In the genomic region with DNA sequence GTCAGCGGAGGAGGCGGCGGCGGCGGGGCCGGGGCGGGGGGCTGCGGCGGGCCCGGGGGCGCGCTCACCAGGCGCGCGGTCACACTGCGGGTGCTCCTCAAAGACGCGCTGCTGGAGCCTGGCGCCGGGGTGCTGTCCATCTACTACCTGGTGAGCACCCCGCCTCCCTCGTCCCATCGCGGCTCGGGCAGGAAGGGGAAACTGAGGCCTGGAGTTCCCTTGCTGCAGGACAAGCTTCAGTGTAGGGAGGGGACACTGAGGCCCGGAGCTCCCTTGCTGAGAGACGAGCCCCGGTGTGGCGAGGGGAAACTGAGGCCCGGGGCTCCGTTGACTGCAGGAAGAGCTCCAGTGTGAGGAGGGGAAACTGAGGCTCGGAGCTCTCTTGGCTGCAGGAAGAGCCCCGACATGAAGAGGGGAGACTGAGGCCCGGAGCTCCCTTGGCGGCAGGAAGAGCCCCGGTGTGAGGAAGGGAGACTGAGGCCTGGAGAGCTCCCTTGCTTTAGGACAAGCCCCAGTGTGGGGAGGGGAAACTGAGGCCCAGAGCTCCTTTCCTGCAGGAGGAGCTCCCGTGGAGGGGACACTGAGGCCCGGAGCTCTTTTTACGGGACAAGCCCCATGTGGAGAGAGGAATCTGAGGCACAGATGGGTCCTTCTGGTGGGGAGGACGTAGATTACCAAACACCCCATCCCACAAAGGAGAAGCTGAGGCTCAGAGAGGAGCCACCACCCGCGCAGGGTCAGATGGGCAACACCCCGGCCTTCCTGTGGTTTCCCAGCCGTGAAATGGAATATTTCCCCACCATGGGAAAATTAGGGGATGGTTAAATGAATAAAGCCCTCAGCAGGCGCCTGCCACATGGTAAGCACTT, we compare ENCODE assay signal across 8 cellular contexts. TPM values are rescaled to one million over a fixed set of nuclear protein-coding genes. Genes with fewer than 3 reads are reported as not detected.
DNase-seq lines count a peak whose midpoint lies in the region; ATAC-seq, FAIRE-seq and TF ChIP-seq lines count a peak whose summit lies in the region.

No MANE protein-coding gene starts in this region.

- ATAC-seq in activated CD8-positive, alpha-beta T cell treated with anti-CD3 and anti-CD28 coated beads, Interleukin-2, amount 10 ng/mL, durations not matched to agents 7 days and 5 days: no peak
- no peak for ATAC-seq in thoracic aorta (ENCODE audit: insufficient number of reproducible peaks, low FRiP score, low read depth)

- H4K20me1 ChIP-seq in keratinocyte (ENCODE audit: control insufficient read depth, extremely low read depth, insufficient read depth, low read length): no peaks in the 10 kb centered on the region

- FAIRE-seq in keratinocyte (lab: Jason Lieb, UNC): no peak

- H3K27ac ChIP-seq in keratinocyte (ENCODE audit: control insufficient read depth, insufficient read depth, low read length): no peak overlapping the region
- H3K27ac ChIP-seq in thoracic aorta: no peak overlapping the region

- no peaks in the 10 kb centered on the region for H3K9me1 ChIP-seq in keratinocyte (ENCODE audit: control insufficient read depth, extremely low read depth, insufficient read depth, low read length)

- intact Hi-C loops in activated CD4-positive, alpha-beta T cell treated with anti-CD3 and anti-CD28 coated beads, Interleukin-2, amount 10 ng/mL, durations not matched to agents 24 days and 14 days (cut with micrococcal nuclease): loop anchor here (1.0 to 5.0 kb wide), 3 partner anchors 40 to 378 kb away; partner anchors contain the start of genes DPP9, FSD1 and YJU2

- dilution Hi-C loops in keratinocyte (cut with MboI; ENCODE audit: extremely low pct_ligation_motif_present, low sequenced_read_pairs): no loop called here

- H3K27ac Mint-ChIP-seq in activated CD4-positive, alpha-beta T cell treated with anti-CD3 and anti-CD28 coated beads, Interleukin-2, amount 10 ng/mL, durations not matched to agents 24 days and 14 days: no peak overlapping the region
- H3K27ac Mint-ChIP-seq in activated CD8-positive, alpha-beta T cell treated with anti-CD3 and anti-CD28 coated beads, Interleukin-2, amount 10 ng/mL, durations not matched to agents 7 days and 5 days: peak overlapping the region; percentile 15

- H3K9me3 Mint-ChIP-seq in activated CD4-positive, alpha-beta T cell treated with anti-CD3 and anti-CD28 coated beads, Interleukin-2, amount 10 ng/mL, durations not matched to agents 24 days and 14 days: no peaks in the 10 kb centered on the region
- H3K9me3 Mint-ChIP-seq in activated CD8-positive, alpha-beta T cell treated with anti-CD3 and anti-CD28 coated beads, Interleukin-2, amount 10 ng/mL, durations not matched to agents 7 days and 5 days (ENCODE audit: insufficient read depth): no peaks in the 10 kb centered on the region

- TF ChIP-seq CTCF in keratinocyte (optimal IDR thresholded peaks at IDR 0.05 in 1 of 3, IDR thresholded peaks at IDR 0.05 in 1 of 3, conservative IDR thresholded peaks at IDR 0.05 in 1 of 3; ENCODE audit: extremely low read depth in 1 of 3, insufficient read depth in 2 of 3, low read length in 3 of 3) (no peak), thoracic aorta (IDR thresholded peaks at IDR 0.05) (no peak)

- H3K4me1 ChIP-seq in keratinocyte (ENCODE audit: control insufficient read depth, extremely low read depth, insufficient read depth, low read length) (peaks cover 11% of the 10 kb centered on the region), thoracic aorta (ENCODE audit: control insufficient read depth in 1 of 2, low read depth in 2 of 2) (peaks cover 8 to 9% of the 10 kb centered on the region in 2 donors)

- peak overlapping the region; percentile 54 for H3K9ac ChIP-seq in keratinocyte (ENCODE audit: control insufficient read depth, extremely low read depth, insufficient read depth, low read length)

- peak overlapping the region; percentile 59 to 83 (median 71) for H3K4me3 ChIP-seq in keratinocyte (ENCODE audit: control insufficient read depth in 2 of 3, extremely low read depth in 1 of 3, insufficient read depth in 2 of 3, low read depth in 1 of 3, low read length in 3 of 3)
- peak overlapping the region; percentile 75 for H3K4me3 ChIP-seq in thoracic aorta

- H3K36me3 ChIP-seq in keratinocyte (ENCODE audit: control insufficient read depth in 2 of 2, extremely low read depth in 1 of 2, insufficient read depth in 2 of 2, low read length in 2 of 2): peaks cover 0 to 2% of the 10 kb centered on the region in 2 experiments
- H3K36me3 ChIP-seq in thoracic aorta: no peaks in the 10 kb centered on the region

- CTCF ChIA-PET in activated CD8-positive, alpha-beta T cell treated with anti-CD3 and anti-CD28 coated beads, Interleukin-2, amount 10 ng/mL, durations not matched to agents 7 days and 5 days (lab: Charles Lee): interaction anchor here (0.8 to 4.2 kb wide), 10 partner anchors 9 to 112 kb away, joined by 3 to 54 read pairs (median 10); partner anchors contain the start of genes FSD1, SH3GL1, SHD and TMIGD2

- peaks cover 8% of the 10 kb centered on the region for H3K36me3 Mint-ChIP-seq in activated CD4-positive, alpha-beta T cell treated with anti-CD3 and anti-CD28 coated beads, Interleukin-2, amount 10 ng/mL, durations not matched to agents 24 days and 14 days (ENCODE audit: low read depth)
- H3K36me3 Mint-ChIP-seq in activated CD8-positive, alpha-beta T cell treated with anti-CD3 and anti-CD28 coated beads, Interleukin-2, amount 10 ng/mL, durations not matched to agents 7 days and 5 days (ENCODE audit: low read depth): peaks cover 16% of the 10 kb centered on the region

- no peaks in the 10 kb centered on the region for H3K79me2 ChIP-seq in keratinocyte (ENCODE audit: control insufficient read depth, insufficient read depth, low read length)

- H3K27me3 ChIP-seq in keratinocyte (ENCODE audit: control insufficient read depth, extremely low read depth, insufficient read depth, low read length): no peaks in the 10 kb centered on the region
- H3K27me3 ChIP-seq in thoracic aorta (replicated peaks; ENCODE audit: insufficient read depth): no peaks in the 10 kb centered on the region

- POLR2A ChIA-PET in activated CD8-positive, alpha-beta T cell treated with anti-CD3 and anti-CD28 coated beads, Interleukin-2, amount 10 ng/mL, durations not matched to agents 7 days and 5 days (lab: Charles Lee): interaction anchor here (0.8 to 2.5 kb wide), 7 partner anchors 9 to 358 kb away, joined by 3 to 13 read pairs (median 9); partner anchors contain the start of genes CHAF1A, EEF2 and YJU2

- peak overlapping the region; percentile 93 for H3K4me3 Mint-ChIP-seq in activated CD4-positive, alpha-beta T cell treated with anti-CD3 and anti-CD28 coated beads, Interleukin-2, amount 10 ng/mL, durations not matched to agents 24 days and 14 days
- H3K4me3 Mint-ChIP-seq in activated CD8-positive, alpha-beta T cell treated with anti-CD3 and anti-CD28 coated beads, Interleukin-2, amount 10 ng/mL, durations not matched to agents 7 days and 5 days: peak overlapping the region; percentile 89

- no peak for DNase-seq in activated CD4-positive, alpha-beta T cell treated with anti-CD3 and anti-CD28 coated beads, Interleukin-2, amount 10 ng/mL, durations not matched to agents 24 days and 14 days
- no peak for DNase-seq in activated CD4-positive, alpha-beta T cell treated with anti-CD3 and anti-CD28 coated beads for 48 hours
- peak; percentile 47 for DNase-seq in activated CD8-positive, alpha-beta T cell treated with anti-CD3 and anti-CD28 coated beads, Interleukin-2, amount 10 ng/mL, durations not matched to agents 7 days and 5 days
- DNase-seq in keratinocyte (ENCODE audit: low read depth, low spot score) (no peak), thoracic aorta (ENCODE audit: low spot score) (no peak), LoVo (ENCODE audit: low spot score) (no peak), NCI-H2081 (lab: John Stamatoyannopoulos, UW) (no peak)
- no peak for DNase-seq in effector CD4-positive, alpha-beta T cell

- no peaks in the 10 kb centered on the region for H3K27me3 Mint-ChIP-seq in activated CD4-positive, alpha-beta T cell treated with anti-CD3 and anti-CD28 coated beads, Interleukin-2, amount 10 ng/mL, durations not matched to agents 24 days and 14 days
- no peaks in the 10 kb centered on the region for H3K27me3 Mint-ChIP-seq in activated CD8-positive, alpha-beta T cell treated with anti-CD3 and anti-CD28 coated beads, Interleukin-2, amount 10 ng/mL, durations not matched to agents 7 days and 5 days (ENCODE audit: low read depth)

- H3K4me1 Mint-ChIP-seq in activated CD4-positive, alpha-beta T cell treated with anti-CD3 and anti-CD28 coated beads, Interleukin-2, amount 10 ng/mL, durations not matched to agents 24 days and 14 days: peaks cover 10% of the 10 kb centered on the region
- peaks cover 22% of the 10 kb centered on the region for H3K4me1 Mint-ChIP-seq in activated CD8-positive, alpha-beta T cell treated with anti-CD3 and anti-CD28 coated beads, Interleukin-2, amount 10 ng/mL, durations not matched to agents 7 days and 5 days (ENCODE audit: low read depth)

- H2AFZ ChIP-seq in keratinocyte (ENCODE audit: control insufficient read depth, low read length): peak overlapping the region; percentile 6

- peak overlapping the region; percentile 90 for H3K4me2 ChIP-seq in keratinocyte (ENCODE audit: control insufficient read depth, extremely low read depth, insufficient read depth, low read depth, low read length)

- H3K9me3 ChIP-seq in keratinocyte (ENCODE audit: control insufficient read depth, low read depth, low read length) (no peaks in the 10 kb centered on the region), thoracic aorta (no peaks in the 10 kb centered on the region)

RNA-seq across cellular contexts. Expression of gene MPND, which starts 0.7 kb away (rescaled TPM):
- 20.6 and 21.0 TPM in 2 replicates for total RNA-seq in activated CD4-positive, alpha-beta T cell treated with anti-CD3 and anti-CD28 coated beads, Interleukin-2, amount 10 ng/mL, durations not matched to agents 24 days and 14 days
- total RNA-seq in activated CD8-positive, alpha-beta T cell treated with anti-CD3 and anti-CD28 coated beads, Interleukin-2, amount 10 ng/mL, durations not matched to agents 7 days and 5 days: 10 to 100 TPM; 26.0 to 27.6 TPM
- 4.2 to 4.7 TPM (median 4.6 TPM) in 3 replicates for polyA plus RNA-seq in keratinocyte
- 2.8 TPM for polyA plus RNA-seq in keratinocyte (2011; ENCODE audit: low read depth)
- 2.7 and 5.3 TPM in 2 replicates for polyA plus RNA-seq in keratinocyte (2011; cell fraction: cytosol; rRNA removed)
- 2.4 TPM in 2 replicates for polyA plus RNA-seq in keratinocyte (2011; cell fraction: nucleus; rRNA removed)
- polyA plus RNA-seq in keratinocyte (2012; ENCODE audit: low replicate concordance): 5.7 and 11.4 TPM in 2 replicates
- 2.0 to 7.9 TPM (median 2.3 TPM) in 3 replicates for polyA minus RNA-seq in keratinocyte
- 8.1 TPM for polyA minus RNA-seq in keratinocyte (2011; cell fraction: cytosol; rRNA and poly(A)+ RNA removed)
- polyA minus RNA-seq in keratinocyte (2011; cell fraction: nucleus; rRNA and poly(A)+ RNA removed): 0.85 and 2.7 TPM in 2 replicates
- 10 to 100 TPM in 1 of 2 donors, 1 to 10 TPM in 1; 5.8 to 10.8 TPM for total RNA-seq in thoracic aorta

RNA-seq across cellular contexts. Expression of gene STAP2, which starts 5.5 kb away (rescaled TPM):
- total RNA-seq in activated CD4-positive, alpha-beta T cell treated with anti-CD3 and anti-CD28 coated beads, Interleukin-2, amount 10 ng/mL, durations not matched to agents 24 days and 14 days: 14.2 and 16.8 TPM in 2 replicates
- 10 to 100 TPM; 14.3 to 16.5 TPM for total RNA-seq in activated CD8-positive, alpha-beta T cell treated with anti-CD3 and anti-CD28 coated beads, Interleukin-2, amount 10 ng/mL, durations not matched to agents 7 days and 5 days
- 53.8 to 80.5 TPM (median 60.0 TPM) in 3 replicates for polyA plus RNA-seq in keratinocyte
- 70.3 TPM for polyA plus RNA-seq in keratinocyte (2011; ENCODE audit: low read depth)
- polyA plus RNA-seq in keratinocyte (2011; cell fraction: cytosol; rRNA removed): 37.9 and 84.3 TPM in 2 replicates
- 70.9 and 84.1 TPM in 2 replicates for polyA plus RNA-seq in keratinocyte (2011; cell fraction: nucleus; rRNA removed)
- 54.3 and 57.7 TPM in 2 replicates for polyA plus RNA-seq in keratinocyte (2012; ENCODE audit: low replicate concordance)
- 38.9 to 51.1 TPM (median 39.6 TPM) in 3 replicates for polyA minus RNA-seq in keratinocyte
- 77.9 TPM for polyA minus RNA-seq in keratinocyte (2011; cell fraction: cytosol; rRNA and poly(A)+ RNA removed)
- 23.1 and 24.4 TPM in 2 replicates for polyA minus RNA-seq in keratinocyte (2011; cell fraction: nucleus; rRNA and poly(A)+ RNA removed)
- not detected for total RNA-seq in thoracic aorta

RNA-seq across cellular contexts. Expression of gene FSD1, which starts 39.7 kb away (rescaled TPM):
- total RNA-seq in activated CD4-positive, alpha-beta T cell treated with anti-CD3 and anti-CD28 coated beads, Interleukin-2, amount 10 ng/mL, durations not matched to agents 24 days and 14 days: 44.2 and 44.3 TPM in 2 replicates
- 10 to 100 TPM; 26.7 to 27.7 TPM for total RNA-seq in activated CD8-positive, alpha-beta T cell treated with anti-CD3 and anti-CD28 coated beads, Interleukin-2, amount 10 ng/mL, durations not matched to agents 7 days and 5 days
- 0.35 to 1.8 TPM (median 0.49 TPM) in 3 replicates for polyA plus RNA-seq in keratinocyte
- polyA plus RNA-seq in keratinocyte (2011; ENCODE audit: low read depth): not detected
- 0.29 and 0.68 TPM in 2 replicates for polyA plus RNA-seq in keratinocyte (2011; cell fraction: cytosol; rRNA removed)
- 0.68 and 0.70 TPM in 2 replicates for polyA plus RNA-seq in keratinocyte (2011; cell fraction: nucleus; rRNA removed)
- 2.1 TPM in 1 of 2 replicates, not detected in the other for polyA plus RNA-seq in keratinocyte (2012; ENCODE audit: low replicate concordance)
- 0.49 to 4.0 TPM (median 2.3 TPM) in 3 replicates for polyA minus RNA-seq in keratinocyte
- polyA minus RNA-seq in keratinocyte (2011; cell fraction: cytosol; rRNA and poly(A)+ RNA removed): not detected
- 0.70 and 0.74 TPM in 2 replicates for polyA minus RNA-seq in keratinocyte (2011; cell fraction: nucleus; rRNA and poly(A)+ RNA removed)
- not detected for total RNA-seq in thoracic aorta

RNA-seq across cellular contexts. Expression of gene TMIGD2, which starts 41.9 kb away (rescaled TPM):
- total RNA-seq in activated CD4-positive, alpha-beta T cell treated with anti-CD3 and anti-CD28 coated beads, Interleukin-2, amount 10 ng/mL, durations not matched to agents 24 days and 14 days: 13.3 and 14.0 TPM in 2 replicates
- total RNA-seq in activated CD8-positive, alpha-beta T cell treated with anti-CD3 and anti-CD28 coated beads, Interleukin-2, amount 10 ng/mL, durations not matched to agents 7 days and 5 days: 10 to 100 TPM; 35.9 to 39.5 TPM
- polyA plus RNA-seq in keratinocyte: not detected in 3 replicates
- polyA plus RNA-seq in keratinocyte (2011; ENCODE audit: low read depth): not detected
- polyA plus RNA-seq in keratinocyte (2011; cell fraction: cytosol; rRNA removed): not detected in 2 replicates
- not detected in 2 replicates for polyA plus RNA-seq in keratinocyte (2011; cell fraction: nucleus; rRNA removed)
- polyA plus RNA-seq in keratinocyte (2012; ENCODE audit: low replicate concordance): not detected in 2 replicates
- not detected in 3 replicates for polyA minus RNA-seq in keratinocyte
- polyA minus RNA-seq in keratinocyte (2011; cell fraction: cytosol; rRNA and poly(A)+ RNA removed): not detected
- not detected in 2 replicates for polyA minus RNA-seq in keratinocyte (2011; cell fraction: nucleus; rRNA and poly(A)+ RNA removed)
- 1 to 10 TPM in 1 of 2 donors, not detected in 1; 1.8 TPM for total RNA-seq in thoracic aorta

RNA-seq across cellular contexts. Expression of gene SH3GL1, which starts 56.3 kb away (rescaled TPM):
- 53.8 and 56.8 TPM in 2 replicates for total RNA-seq in activated CD4-positive, alpha-beta T cell treated with anti-CD3 and anti-CD28 coated beads, Interleukin-2, amount 10 ng/mL, durations not matched to agents 24 days and 14 days
- 10 to 100 TPM; 65.1 to 67.9 TPM for total RNA-seq in activated CD8-positive, alpha-beta T cell treated with anti-CD3 and anti-CD28 coated beads, Interleukin-2, amount 10 ng/mL, durations not matched to agents 7 days and 5 days
- polyA plus RNA-seq in keratinocyte: 47.4 to 61.0 TPM (median 52.7 TPM) in 3 replicates
- polyA plus RNA-seq in keratinocyte (2011; ENCODE audit: low read depth): 51.2 TPM
- polyA plus RNA-seq in keratinocyte (2011; cell fraction: cytosol; rRNA removed): 43.2 and 91.3 TPM in 2 replicates
- polyA plus RNA-seq in keratinocyte (2011; cell fraction: nucleus; rRNA removed): 46.9 and 63.8 TPM in 2 replicates
- polyA plus RNA-seq in keratinocyte (2012; ENCODE audit: low replicate concordance): 82.6 and 89.6 TPM in 2 replicates
- 27.5 to 75.2 TPM (median 36.8 TPM) in 3 replicates for polyA minus RNA-seq in keratinocyte
- 106 TPM for polyA minus RNA-seq in keratinocyte (2011; cell fraction: cytosol; rRNA and poly(A)+ RNA removed)
- 26.8 and 27.0 TPM in 2 replicates for polyA minus RNA-seq in keratinocyte (2011; cell fraction: nucleus; rRNA and poly(A)+ RNA removed)
- 10 to 100 TPM; 47.3 to 56.9 TPM for total RNA-seq in thoracic aorta

Comparison
In these comparisons a context has a peak if more than half of its experiments do, and no peak if none do; other contexts are left out.
1. RNA of gene STAP2, which starts 5.5 kb away (total RNA-seq): 14.3 to 16.5 TPM in activated CD8-positive, alpha-beta T cell treated with anti-CD3 and anti-CD28 coated beads, Interleukin-2, amount 10 ng/mL, durations not matched to agents 7 days and 5 days and 14.2 to 16.8 TPM in activated CD4-positive, alpha-beta T cell treated with anti-CD3 and anti-CD28 coated beads, Interleukin-2, amount 10 ng/mL, durations not matched to agents 24 days and 14 days; not detected in thoracic aorta; every median in the first group is over 10 times any median in the second.
2. RNA of gene FSD1, which starts 39.7 kb away (total RNA-seq): 44.2 to 44.3 TPM in activated CD4-positive, alpha-beta T cell treated with anti-CD3 and anti-CD28 coated beads, Interleukin-2, amount 10 ng/mL, durations not matched to agents 24 days and 14 days and 26.7 to 27.7 TPM in activated CD8-positive, alpha-beta T cell treated with anti-CD3 and anti-CD28 coated beads, Interleukin-2, amount 10 ng/mL, durations not matched to agents 7 days and 5 days; not detected in thoracic aorta; every median in the first group is over 10 times any median in the second.